Comparison of ENCODE assay signal across 22 cellular contexts in genomic region chr16:48370234-48370633, GRCh38.
"Had no signal": no experiment of that assay in that cellular context is flagged by ENCODE, and none has a peak within 500 bp of the region (broad histone marks: within the 10 kb centered on the region; RNA-seq: fewer than 3 reads in every experiment).

No MANE protein-coding gene starts in this region.

- H3K27me3 ChIP-seq: ovary, right atrium auricular region, suprapubic skin, tibial artery, uterus had no signal

- H3K27ac Mint-ChIP-seq: mesothelial cell of epicardium; natural killer cell; progenitor cell of endocrine pancreas; stimulated activated naive CD8-positive, alpha-beta T cell treated with anti-CD3 and anti-CD28 coated beads, Interleukin-15, Interleukin-2, amounts not matched to agents 100 ng/mL and 50 ng/mL, for 24 hours had no signal

- H3K4me3 ChIP-seq: left ventricle myocardium inferior, lung, ovary, right atrium auricular region, skin epidermis, suprapubic skin, thoracic aorta, tibial artery, uterus had no signal

- ATAC-seq: natural killer cell, sciatic nerve had no signal

- H3K9me3 ChIP-seq: left ventricle myocardium inferior, ovary, right atrium auricular region, suprapubic skin, thoracic aorta, tibial artery, uterus had no signal

- H3K9me3 Mint-ChIP-seq: mesothelial cell of epicardium; naive B cell; natural killer cell; stimulated activated naive CD8-positive, alpha-beta T cell treated with anti-CD3 and anti-CD28 coated beads, Interleukin-15, Interleukin-2, amounts not matched to agents 100 ng/mL and 50 ng/mL, for 24 hours had no signal

- H3K27ac ChIP-seq: left ventricle myocardium inferior, ovary, right atrium auricular region, skin epidermis, suprapubic skin, thoracic aorta, tibial artery, uterus had no signal

- H3K4me3 Mint-ChIP-seq: mesothelial cell of epicardium; naive B cell; natural killer cell; stimulated activated naive CD8-positive, alpha-beta T cell treated with anti-CD3 and anti-CD28 coated beads, Interleukin-15, Interleukin-2, amounts not matched to agents 100 ng/mL and 50 ng/mL, for 24 hours had no signal

- H3K27me3 Mint-ChIP-seq: naive B cell; progenitor cell of endocrine pancreas; stimulated activated naive CD8-positive, alpha-beta T cell treated with anti-CD3 and anti-CD28 coated beads, Interleukin-15, Interleukin-2, amounts not matched to agents 100 ng/mL and 50 ng/mL, for 24 hours had no signal

- H3K36me3 ChIP-seq: left ventricle myocardium inferior, ovary, right atrium auricular region, suprapubic skin, thoracic aorta, tibial artery, uterus had no signal

- DNase-seq: islet precursor cell; left ventricle myocardium inferior; naive B cell; natural killer cell; ovary; stimulated activated CD4-positive, alpha-beta T cell treated with anti-CD3 and anti-CD28 coated beads, Interleukin-12 subunit alpha, Interleukin-12 subunit beta, amount 100 ng/mL, for 4 hours; stimulated activated CD4-positive, alpha-beta T cell treated with anti-CD3 and anti-CD28 coated beads, Interleukin-15, amount 100 ng/mL, for 24 hours; stimulated activated CD4-positive, alpha-beta T cell treated with anti-CD3 and anti-CD28 coated beads, Interleukin-2, amount 100 ng/mL, for 24 hours; stimulated activated CD4-positive, alpha-beta T cell treated with anti-CD3 and anti-CD28 coated beads, Interleukin-4, amount 100 ng/mL, for 1 hour; stimulated activated naive CD4-positive, alpha-beta T cell; tibial artery; trophoblast cell; uterus had no signal

- H3K36me3 Mint-ChIP-seq: mesothelial cell of epicardium, naive B cell, natural killer cell had no signal
